Comparison of ENCODE assay signal across 22 cellular contexts in the genomic region with DNA sequence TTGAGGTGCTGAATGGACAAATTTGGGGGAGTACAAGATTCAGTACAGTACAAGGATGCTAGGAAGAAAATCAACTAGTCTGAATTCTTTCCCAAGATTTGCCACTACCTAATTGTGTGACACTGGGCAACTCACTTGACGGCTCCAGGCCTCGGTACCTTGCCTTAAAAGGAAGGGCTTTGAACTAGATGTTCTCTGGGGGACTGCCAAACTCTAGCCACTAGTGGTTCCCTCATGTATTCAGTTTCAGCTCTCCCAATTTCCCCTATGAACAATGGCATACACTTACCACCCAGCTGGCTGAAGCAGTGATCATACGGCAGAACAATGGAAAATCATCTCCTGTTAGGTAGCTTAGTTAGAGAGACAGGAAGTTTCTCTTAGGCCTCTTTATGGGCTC.
DNase-seq lines count a peak whose midpoint lies in the region; ATAC-seq, FAIRE-seq and TF ChIP-seq lines count a peak whose summit lies in the region.
"Had no signal": no experiment of that assay in that cellular context is flagged by ENCODE, and none has a peak within 500 bp of the region (broad histone marks: within the 10 kb centered on the region; RNA-seq: fewer than 3 reads in every experiment).

No MANE protein-coding gene starts in this region.

- TF ChIP-seq CTCF in heart left ventricle (IDR thresholded peaks at IDR 0.05), result no peak
- TF ChIP-seq CTCF in psoas muscle (IDR thresholded peaks at IDR 0.05), result no peak
- TF ChIP-seq CTCF in brain microvascular endothelial cell (IDR thresholded peaks at IDR 0.05; ENCODE audit: low read depth, low read length, missing control alignments), result no peak

- peaks cover 0 to 36% (median 6%) of the 10 kb centered on the region in 12 donors for H3K4me1 ChIP-seq in heart left ventricle
- H3K4me1 ChIP-seq in psoas muscle, result peaks cover 16% of the 10 kb centered on the region
- H3K4me1 ChIP-seq: pancreas had no signal

- in situ Hi-C loops in brain microvascular endothelial cell (cut with HindIII; ENCODE audit: low pct_ligation_motif_present, low sequenced_read_pairs), result no loop called here

- H3K36me3 ChIP-seq in heart left ventricle, result no peaks in the 10 kb centered on the region
- H3K36me3 ChIP-seq in psoas muscle (ENCODE audit: insufficient read depth in 1 of 2, low read depth in 1 of 2), result no peaks in the 10 kb centered on the region
- no peaks in the 10 kb centered on the region for H3K36me3 ChIP-seq in brain microvascular endothelial cell (replicated peaks)
- H3K36me3 ChIP-seq: pancreas had no signal

- no peak for FAIRE-seq in frontal cortex (lab: Jason Lieb, UNC)
- FAIRE-seq: endometrium, HTR-8/SVneo, pancreas had no signal

- H3K4me3 ChIP-seq in heart left ventricle (no peak overlapping the region), psoas muscle (no peak overlapping the region), brain microvascular endothelial cell (ENCODE audit: low read depth, low read length) (no peak overlapping the region)
- H3K4me3 ChIP-seq: pancreas had no signal

- no peaks in the 10 kb centered on the region for H3K27me3 ChIP-seq in heart left ventricle
- H3K27me3 ChIP-seq in psoas muscle (ENCODE audit: insufficient read depth in 3 of 3, low read length in 2 of 3), result no peaks in the 10 kb centered on the region
- no peaks in the 10 kb centered on the region for H3K27me3 ChIP-seq in brain microvascular endothelial cell (replicated peaks)
- H3K27me3 ChIP-seq: pancreas had no signal

- WGBS in heart left ventricle, 4 donors, result 29 to 40% (median 35%) methylated on average over 3 of the region's 3 CpGs
- 10 to 24% (median 18%) methylated on average over 3 of the region's 3 CpGs for WGBS in psoas muscle, 3 donors

- no peak for TF ChIP-seq POLR2A in heart left ventricle (IDR thresholded peaks at IDR 0.05)

- DNase-seq in NCI-H1092 (lab: John Stamatoyannopoulos, UW), result peak; percentile 18
- peak; percentile 77 for DNase-seq in NCI-H2107 treated with DMSO at 0.1 percent for 48 hours (lab: John Stamatoyannopoulos, UW; ENCODE audit: unreplicated experiment)
- peak in 3 of 5 donors; percentile 28 to 52 (median 45) for DNase-seq in heart left ventricle
- no peak for DNase-seq in psoas muscle
- DNase-seq in HK-2 (ENCODE audit: unreplicated experiment), result no peak
- no peak for DNase-seq in brain microvascular endothelial cell
- no peak for DNase-seq in frontal cortex (ENCODE audit: low spot score in 2 of 2)
- DNase-seq: activated CD4-positive, alpha-beta T cell treated with anti-CD3 and anti-CD28 coated beads for 36 hours; activated naive CD4-positive, alpha-beta T cell treated with anti-CD3 and anti-CD28 coated beads for 36 hours; activated T-cell treated with anti-CD3 and anti-CD28 coated beads, Interleukin-2, amount 50 U/mL, for 4 hours; caudate nucleus; CD4-positive, alpha-beta T cell; left colon; NCI-H2081 treated with DMSO at 0.1 percent for 48 hours; pancreas had no signal

- H3K9me3 ChIP-seq in heart left ventricle, result no peaks in the 10 kb centered on the region
- H3K9me3 ChIP-seq in psoas muscle, result no peaks in the 10 kb centered on the region
- H3K9me3 ChIP-seq: pancreas had no signal

- H3K27ac ChIP-seq in heart left ventricle (peak overlapping the region in 3 of 12 donors; percentile 1 to 44 (median 17)), psoas muscle (peak overlapping the region; percentile 67), brain microvascular endothelial cell (no peak overlapping the region)
- H3K27ac ChIP-seq: KMS-11, pancreas had no signal

- intact Hi-C loops in heart left ventricle (cut with DNase I) (no loop called here), psoas muscle (cut with DNase I) (no loop called here)

- ATAC-seq in heart left ventricle, result peak; percentile 58 to 79 (median 74)
- ATAC-seq in psoas muscle, result peak; percentile 73 to 86 (median 82)
- ATAC-seq in HG02759 (IDR thresholded peaks at IDR 0.05; ENCODE audit: unreplicated experiment), result no peak
- ATAC-seq: activated CD4-positive, alpha-beta T cell treated with anti-CD3 and anti-CD28 coated beads for 36 hours; activated T-cell treated with anti-CD3 and anti-CD28 coated beads, Interleukin-2, amount 50 U/mL, for 4 hours; left colon; natural killer cell treated with Interleukin-12 subunit alpha and Interleukin-12 subunit beta and Interleukin-15 and Interleukin-18, amount 100 ng/mL, for 72 hours; Panc1; pancreas; stimulated activated effector memory CD8-positive, alpha-beta T cell treated with anti-CD3 and anti-CD28 coated beads, Interleukin-12 subunit alpha, Interleukin-12 subunit beta, amount 100 ng/mL, for 72 hours had no signal

Comparison
In these comparisons a context has a peak if more than half of its experiments do, and no peak if none do; other contexts are left out.
1. DNase-seq: peak in NCI-H1092 (single experiment), NCI-H2107 treated with DMSO at 0.1 percent for 48 hours (single experiment) and heart left ventricle (3 of 5); none in psoas muscle (0 of 2), HK-2 (single experiment), brain microvascular endothelial cell (single experiment) and frontal cortex (0 of 2).